Comparison of ENCODE assay signal across 17 cellular contexts in the genomic region with DNA sequence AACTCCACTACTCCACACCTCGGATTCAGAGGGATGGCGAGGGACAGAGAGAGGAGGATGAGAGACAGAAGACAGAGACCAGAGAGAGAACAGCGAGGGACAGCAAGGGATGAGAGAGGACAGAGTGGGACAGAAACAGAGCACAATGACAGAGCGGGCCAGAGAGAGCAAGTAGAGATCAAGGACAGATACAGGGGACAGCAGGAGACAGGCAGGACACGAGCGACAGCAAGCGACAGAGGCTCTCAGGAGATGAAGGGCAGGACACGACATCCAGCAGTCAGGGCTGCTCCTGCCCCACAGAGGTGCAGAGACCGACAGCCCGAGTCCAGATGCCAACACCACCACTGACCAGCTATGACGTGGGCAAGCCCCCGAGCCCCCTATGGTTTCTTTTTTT. TPM values are rescaled to one million over a fixed set of nuclear protein-coding genes. Genes with fewer than 3 reads are reported as not detected.
"Had no signal": no experiment of that assay in that cellular context is flagged by ENCODE, and none has a peak within 500 bp of the region (broad histone marks: within the 10 kb centered on the region; RNA-seq: fewer than 3 reads in every experiment).

No MANE protein-coding gene starts in this region.

- DNase-seq: activated B cell treated with CpG ODN at 0.5 μM for 24 hours; activated CD4-positive, alpha-beta memory T cell treated with anti-CD3 and anti-CD28 coated beads, Interleukin-2, amount 10 ng/mL, durations not matched to agents 7 days and 5 days; activated CD4-positive, alpha-beta T cell treated with anti-CD3 and anti-CD28 coated beads for 48 hours; activated CD8-positive, alpha-beta memory T cell treated with anti-CD3 and anti-CD28 coated beads, Interleukin-2, amount 10 ng/mL, durations not matched to agents 7 days and 5 days; activated naive CD4-positive, alpha-beta T cell treated with anti-CD3 and anti-CD28 coated beads for 36 hours; activated T-cell treated with anti-CD3 and anti-CD28 coated beads, Interleukin-2, amount 50 U/mL, for 1 hour; cerebellar nuclear complex; effector CD8-positive, alpha-beta T cell; heart left ventricle; stimulated activated CD4-positive, alpha-beta T cell treated with anti-CD3 and anti-CD28 coated beads, Interleukin-4, amount 100 ng/mL, for 4 hours; SW 1271 had no signal

- H3K27me3 ChIP-seq: ascending aorta, esophagus muscularis mucosa, gastroesophageal sphincter, heart left ventricle, spleen had no signal

- H3K9me3 ChIP-seq: ascending aorta, esophagus muscularis mucosa, gastroesophageal sphincter, heart left ventricle, spleen had no signal

- H3K4me3 Mint-ChIP-seq: activated B cell treated with CpG ODN at 0.5 μM for 24 hours; activated CD4-positive, alpha-beta memory T cell treated with anti-CD3 and anti-CD28 coated beads, Interleukin-2, amount 10 ng/mL, durations not matched to agents 7 days and 5 days; activated CD8-positive, alpha-beta memory T cell treated with anti-CD3 and anti-CD28 coated beads, Interleukin-2, amount 10 ng/mL, durations not matched to agents 7 days and 5 days; activated naive CD4-positive, alpha-beta T cell treated with anti-CD3 and anti-CD28 coated beads for 36 hours; stimulated activated memory B cell treated with anti-CD40 and anti-IgM and Interleukin-4, amounts not matched to agents 10 μg/mL and 1 μg/mL and 100 μg/mL, for 72 hours had no signal

- H3K27me3 Mint-ChIP-seq: activated B cell treated with CpG ODN at 0.5 μM for 24 hours; activated CD4-positive, alpha-beta memory T cell treated with anti-CD3 and anti-CD28 coated beads, Interleukin-2, amount 10 ng/mL, durations not matched to agents 7 days and 5 days; activated CD8-positive, alpha-beta memory T cell treated with anti-CD3 and anti-CD28 coated beads, Interleukin-2, amount 10 ng/mL, durations not matched to agents 7 days and 5 days; stimulated activated memory B cell treated with anti-CD40 and anti-IgM and Interleukin-4, amounts not matched to agents 10 μg/mL and 1 μg/mL and 100 μg/mL, for 72 hours had no signal

- ATAC-seq: activated CD8-positive, alpha-beta memory T cell treated with anti-CD3 and anti-CD28 coated beads, Interleukin-2, amount 10 ng/mL, durations not matched to agents 7 days and 5 days; gastroesophageal sphincter; heart left ventricle; left lobe of liver; stimulated activated memory B cell treated with anti-CD40 and anti-IgM and Interleukin-4, amounts not matched to agents 10 μg/mL and 1 μg/mL and 100 μg/mL, for 72 hours had no signal

- H3K27ac Mint-ChIP-seq: activated CD4-positive, alpha-beta memory T cell treated with anti-CD3 and anti-CD28 coated beads, Interleukin-2, amount 10 ng/mL, durations not matched to agents 7 days and 5 days; activated naive CD4-positive, alpha-beta T cell treated with anti-CD3 and anti-CD28 coated beads for 36 hours; stimulated activated memory B cell treated with anti-CD40 and anti-IgM and Interleukin-4, amounts not matched to agents 10 μg/mL and 1 μg/mL and 100 μg/mL, for 72 hours had no signal

- H3K27ac ChIP-seq: ascending aorta, esophagus muscularis mucosa, gastroesophageal sphincter, spleen had no signal

- H3K4me3 ChIP-seq: ascending aorta, esophagus muscularis mucosa, gastroesophageal sphincter, heart left ventricle, spleen had no signal

- H3K9me3 Mint-ChIP-seq: activated B cell treated with CpG ODN at 0.5 μM for 24 hours; activated CD4-positive, alpha-beta memory T cell treated with anti-CD3 and anti-CD28 coated beads, Interleukin-2, amount 10 ng/mL, durations not matched to agents 7 days and 5 days; activated naive CD4-positive, alpha-beta T cell treated with anti-CD3 and anti-CD28 coated beads for 36 hours; stimulated activated memory B cell treated with anti-CD40 and anti-IgM and Interleukin-4, amounts not matched to agents 10 μg/mL and 1 μg/mL and 100 μg/mL, for 72 hours had no signal

RNA-seq across cellular contexts. Expression of a gene that starts 29.9 kb away (rescaled TPM):
- total RNA-seq: activated CD8-positive, alpha-beta memory T cell treated with anti-CD3 and anti-CD28 coated beads, Interleukin-2, amount 10 ng/mL, durations not matched to agents 7 days and 5 days; activated naive CD4-positive, alpha-beta T cell treated with anti-CD3 and anti-CD28 coated beads for 36 hours had no signal
